In the genomic region with DNA sequence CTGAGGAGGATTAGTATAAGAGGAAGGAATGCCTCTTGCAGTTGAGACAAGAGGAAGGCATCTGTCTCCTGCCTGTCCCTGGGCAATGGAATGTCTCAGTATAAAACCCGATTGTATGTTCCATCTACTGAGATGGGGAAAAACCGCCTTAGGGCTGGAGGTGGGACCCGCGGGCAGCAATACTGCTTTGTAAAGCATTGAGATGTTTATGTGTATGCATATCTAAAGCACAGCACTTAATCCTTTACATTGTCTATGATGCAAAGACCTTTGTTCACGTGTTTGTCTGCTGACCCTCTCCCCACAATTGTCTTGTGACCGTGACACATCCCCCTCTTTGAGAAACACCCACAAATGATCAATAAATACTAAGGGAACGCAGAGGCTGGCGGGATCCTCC, we compare ENCODE assay signal across 1 cellular context.
TF ChIP-seq lines count a peak whose summit lies in the region.

No MANE protein-coding gene starts in this region.

TF ChIP-seq in GM23338, 12 proteins besides CTCF, POLR2A, EP300 and RAD21:
- peak; percentile 67 for TF ChIP-seq CREB1 (CRISPR knock-in tag; IDR thresholded peaks at IDR 0.05; ENCODE audit: low read depth)
- TF ChIP-seq NANOG (IDR thresholded peaks at IDR 0.05; ENCODE audit: borderline replicate concordance), result peak; percentile 48; the same call in 1 of the 2 replicates
- peak; percentile 4; the same call in 1 of the 2 replicates for TF ChIP-seq POLR2AphosphoS5 (IDR thresholded peaks at IDR 0.05; ENCODE audit: low read depth)
